ENCODE assay signal across 22 cellular contexts in the genomic region with DNA sequence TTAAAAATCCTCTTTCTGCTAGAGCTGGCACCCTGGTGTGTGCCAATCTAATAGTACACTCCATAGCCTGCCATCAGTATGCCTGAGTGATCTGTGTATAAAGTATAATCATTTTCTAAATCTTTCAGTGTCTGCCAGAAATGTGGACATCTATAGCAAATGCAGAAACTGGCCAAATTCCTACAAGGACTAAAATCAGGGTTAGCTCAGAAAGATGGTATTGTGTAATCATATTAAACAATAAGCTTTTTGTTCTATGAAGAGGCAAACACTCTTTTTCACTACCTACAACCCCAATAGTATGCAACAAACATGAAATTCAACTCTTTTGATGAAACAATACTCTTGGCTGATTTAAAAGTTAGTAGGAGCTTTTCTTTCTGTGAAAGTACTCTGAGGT. TPM values are rescaled to one million over a fixed set of nuclear protein-coding genes. Genes with fewer than 3 reads are reported as not detected.
DNase-seq lines count a peak whose midpoint lies in the region; ATAC-seq and TF ChIP-seq lines count a peak whose summit lies in the region.
"Had no signal": no experiment of that assay in that cellular context is flagged by ENCODE, and none has a peak within 500 bp of the region (broad histone marks: within the 10 kb centered on the region; RNA-seq: fewer than 3 reads in every experiment).

No MANE protein-coding gene starts in this region.

- DNase-seq in SK-N-SH (no peak), SK-MEL-5 (ENCODE audit: low read depth, low spot score) (peak; percentile 34), fibroblast of the aortic adventitia (ENCODE audit: low read depth) (peak; percentile 30), sciatic nerve (ENCODE audit: low spot score) (no peak), DMS 273 treated with DMSO at 0.1 percent for 48 hours (lab: John Stamatoyannopoulos, UW) (no peak)
- DNase-seq in activated CD4-positive, alpha-beta T cell treated with anti-CD3 and anti-CD28 coated beads for 1 hour: no peak
- DNase-seq: AML-193; C1 segment of cervical spinal cord; CD8-positive, alpha-beta memory T cell; EL; GF-D8; NCI-H1092; NCI-H1436 treated with DMSO at 0.1 percent for 48 hours; NCI-H1930; NCI-H2227 treated with DMSO at 0.1 percent for 48 hours; NCI-H510A; SW 1271 had no signal

- no peaks in the 10 kb centered on the region for H3K9me2 ChIP-seq in SK-N-SH

- H3K9me3 ChIP-seq in SK-N-SH: no peaks in the 10 kb centered on the region
- H3K9me3 ChIP-seq: SJSA1 had no signal

- peak overlapping the region in 1 of 2 experiments; percentile 7; a peak in 1 of 4 replicates for H3K27ac ChIP-seq in SK-N-SH (ENCODE audit: low read depth in 2 of 2, low read length in 1 of 2)
- H3K27ac ChIP-seq: 22Rv1, SJSA1 had no signal

- in situ Hi-C loops in SK-MEL-5 (cut with HindIII; ENCODE audit: low pct_unique_long_range_greater_than_20kb, low sequenced_read_pairs): no loop called here

- H3K4me3 ChIP-seq in SK-N-SH (ENCODE audit: low read depth in 2 of 2, low read length in 1 of 2) (no peak overlapping the region), fibroblast of the aortic adventitia (ENCODE audit: low read depth, low read length) (no peak overlapping the region)
- H3K4me3 ChIP-seq: SJSA1 had no signal

- no peak overlapping the region for H3K9ac ChIP-seq in SK-N-SH

- no peaks in the 10 kb centered on the region for H3K36me3 ChIP-seq in SK-N-SH (replicated peaks in 1 of 2; ENCODE audit: control insufficient read depth in 1 of 2, insufficient read depth in 2 of 2, low read length in 1 of 2)
- H3K36me3 ChIP-seq: SJSA1 had no signal

- H2AFZ ChIP-seq in SK-N-SH (ENCODE audit: low read depth): no peak overlapping the region

- peaks cover 6% of the 10 kb centered on the region for H3F3A ChIP-seq in SK-N-SH (replicated peaks; ENCODE audit: insufficient read depth)

- H3K79me2 ChIP-seq in SK-N-SH (ENCODE audit: insufficient read depth): no peaks in the 10 kb centered on the region

- H3K4me1 ChIP-seq in SK-N-SH (ENCODE audit: control insufficient read depth in 1 of 2, insufficient read depth in 2 of 2, low read depth in 1 of 2, low read length in 1 of 2): no peaks in the 10 kb centered on the region
- H3K4me1 ChIP-seq: SJSA1 had no signal

- intact Hi-C loops in sciatic nerve (cut with DNase I): no loop called here

- CTCF ChIA-PET in SK-N-SH (lab: Yijun Ruan, JAX): interaction anchor here (1.3 kb wide), 1 partner anchor 48 kb away, joined by 3 read pairs; no protein-coding TSS in a partner anchor

- no peak; the same call in 2 of the 3 replicates for ATAC-seq in SK-N-SH treated with all-trans-retinoic acid at 6 μM for 48 hours
- peak; percentile 62 for ATAC-seq in sciatic nerve
- ATAC-seq in GM21367 (IDR thresholded peaks at IDR 0.05; ENCODE audit: unreplicated experiment): no peak
- ATAC-seq: Panc1 had no signal

- H3K27me3 ChIP-seq in SK-N-SH (ENCODE audit: insufficient read depth): no peaks in the 10 kb centered on the region
- H3K27me3 ChIP-seq: SJSA1 had no signal

- TF ChIP-seq CTCF in SK-N-SH (IDR thresholded peaks at IDR 0.05): no peak
- no peak for TF ChIP-seq CTCF in fibroblast of the aortic adventitia (IDR thresholded peaks at IDR 0.05; ENCODE audit: insufficient read depth, low read length)

- no peak overlapping the region for H3K4me2 ChIP-seq in SK-N-SH

- no peaks in the 10 kb centered on the region for H4K20me1 ChIP-seq in SK-N-SH (ENCODE audit: insufficient read depth)

- POLR2A ChIA-PET in SK-N-SH (lab: Yijun Ruan, JAX): no interaction called here

- no peak for TF ChIP-seq RAD21 in SK-N-SH (IDR thresholded peaks at IDR 0.05; ENCODE audit: low read length)

- no peak for TF ChIP-seq EP300 in SK-N-SH (IDR thresholded peaks at IDR 0.05; ENCODE audit: borderline replicate concordance in 1 of 2, low read depth in 1 of 2, low read length in 1 of 2)

TF ChIP-seq in SK-N-SH treated with all-trans-retinoic acid at 6 μM for 48 hours, 23 proteins besides CTCF, POLR2A, EP300 and RAD21:
- TF ChIP-seq BACH2 (CRISPR knock-in tag; IDR thresholded peaks at IDR 0.05; ENCODE audit: borderline replicate concordance) (no peak), ISL1 (CRISPR knock-in tag; IDR thresholded peaks at IDR 0.05) (peak; percentile 27; the same call in 1 of the 2 replicates)
- TF ChIP-seq, protein P1, sequence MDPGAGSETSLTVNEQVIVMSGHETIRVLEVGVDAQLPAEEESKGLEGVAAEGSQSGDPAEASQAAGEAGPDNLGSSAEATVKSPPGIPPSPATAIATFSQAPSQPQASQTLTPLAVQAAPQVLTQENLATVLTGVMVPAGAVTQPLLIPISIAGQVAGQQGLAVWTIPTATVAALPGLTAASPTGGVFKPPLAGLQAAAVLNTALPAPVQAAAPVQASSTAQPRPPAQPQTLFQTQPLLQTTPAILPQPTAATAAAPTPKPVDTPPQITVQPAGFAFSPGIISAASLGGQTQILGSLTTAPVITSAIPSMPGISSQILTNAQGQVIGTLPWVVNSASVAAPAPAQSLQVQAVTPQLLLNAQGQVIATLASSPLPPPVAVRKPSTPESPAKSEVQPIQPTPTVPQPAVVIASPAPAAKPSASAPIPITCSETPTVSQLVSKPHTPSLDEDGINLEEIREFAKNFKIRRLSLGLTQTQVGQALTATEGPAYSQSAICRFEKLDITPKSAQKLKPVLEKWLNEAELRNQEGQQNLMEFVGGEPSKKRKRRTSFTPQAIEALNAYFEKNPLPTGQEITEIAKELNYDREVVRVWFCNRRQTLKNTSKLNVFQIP (CRISPR knock-in tag; IDR thresholded peaks at IDR 0.05; ENCODE audit: borderline replicate concordance, low read depth): no peak

TF ChIP-seq in SK-N-SH, 30 proteins besides CTCF, POLR2A, EP300 and RAD21:
- TF ChIP-seq EZH2phosphoT487 (IDR thresholded peaks at IDR 0.05; ENCODE audit: borderline replicate concordance, low read depth): no peak
- TF ChIP-seq, protein P2, sequence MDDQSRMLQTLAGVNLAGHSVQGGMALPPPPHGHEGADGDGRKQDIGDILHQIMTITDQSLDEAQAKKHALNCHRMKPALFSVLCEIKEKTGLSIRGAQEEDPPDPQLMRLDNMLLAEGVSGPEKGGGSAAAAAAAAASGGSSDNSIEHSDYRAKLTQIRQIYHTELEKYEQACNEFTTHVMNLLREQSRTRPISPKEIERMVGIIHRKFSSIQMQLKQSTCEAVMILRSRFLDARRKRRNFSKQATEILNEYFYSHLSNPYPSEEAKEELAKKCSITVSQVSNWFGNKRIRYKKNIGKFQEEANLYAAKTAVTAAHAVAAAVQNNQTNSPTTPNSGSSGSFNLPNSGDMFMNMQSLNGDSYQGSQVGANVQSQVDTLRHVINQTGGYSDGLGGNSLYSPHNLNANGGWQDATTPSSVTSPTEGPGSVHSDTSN (IDR thresholded peaks at IDR 0.05): no peak

RNA-seq across cellular contexts. Expression of gene TXLNG, which starts 7.7 kb away (rescaled TPM):
- 12.1 and 16.6 TPM in 2 replicates for polyA plus RNA-seq in SK-N-SH (2012; rRNA removed)
- 15.5 and 17.7 TPM in 2 replicates for polyA plus RNA-seq in SK-N-SH (2012; cell fraction: cytosol; rRNA removed)
- polyA plus RNA-seq in SK-N-SH (2012; cell fraction: nucleus; rRNA removed): 14.6 and 28.0 TPM in 2 replicates
- 14.7 and 15.3 TPM in 2 replicates for total RNA-seq in SK-MEL-5 (2014; rRNA removed; shearing (Covaris generic))
- polyA plus RNA-seq in SK-MEL-5 (2015; cell fraction: cytosol; rRNA removed): 16.8 and 24.1 TPM in 2 replicates
- polyA plus RNA-seq in SK-MEL-5 (2015; cell fraction: nucleus; rRNA removed): 30.0 and 51.3 TPM in 2 replicates
- total RNA-seq in fibroblast of the aortic adventitia (ENCODE audit: low replicate concordance) (6.3 and 13.9 TPM in 2 replicates), sciatic nerve (17.3 TPM)

RNA-seq across cellular contexts. Expression of gene SYAP1, which starts 59.1 kb away (rescaled TPM):
- polyA plus RNA-seq in SK-N-SH (2012; rRNA removed): 11.9 and 12.9 TPM in 2 replicates
- 17.7 and 21.6 TPM in 2 replicates for polyA plus RNA-seq in SK-N-SH (2012; cell fraction: cytosol; rRNA removed)
- polyA plus RNA-seq in SK-N-SH (2012; cell fraction: nucleus; rRNA removed): 6.9 and 9.8 TPM in 2 replicates
- total RNA-seq in SK-MEL-5 (2014; rRNA removed; shearing (Covaris generic)): 33.7 and 35.0 TPM in 2 replicates
- polyA plus RNA-seq in SK-MEL-5 (2015; cell fraction: cytosol; rRNA removed): 19.2 and 21.7 TPM in 2 replicates
- 7.4 and 15.7 TPM in 2 replicates for polyA plus RNA-seq in SK-MEL-5 (2015; cell fraction: nucleus; rRNA removed)
- total RNA-seq in fibroblast of the aortic adventitia (ENCODE audit: low replicate concordance) (15.9 and 39.9 TPM in 2 replicates), sciatic nerve (23.4 TPM)

Comparison
In these comparisons a context has a peak if more than half of its experiments do, and no peak if none do; other contexts are left out.
1. DNase-seq: peak in SK-MEL-5 (single experiment) and fibroblast of the aortic adventitia (single experiment); none in SK-N-SH (single experiment), sciatic nerve (single experiment), DMS 273 treated with DMSO at 0.1 percent for 48 hours (single experiment) and activated CD4-positive, alpha-beta T cell treated with anti-CD3 and anti-CD28 coated beads for 1 hour (single experiment).